Comparison of ENCODE assay signal across 28 cellular contexts in the genomic region with DNA sequence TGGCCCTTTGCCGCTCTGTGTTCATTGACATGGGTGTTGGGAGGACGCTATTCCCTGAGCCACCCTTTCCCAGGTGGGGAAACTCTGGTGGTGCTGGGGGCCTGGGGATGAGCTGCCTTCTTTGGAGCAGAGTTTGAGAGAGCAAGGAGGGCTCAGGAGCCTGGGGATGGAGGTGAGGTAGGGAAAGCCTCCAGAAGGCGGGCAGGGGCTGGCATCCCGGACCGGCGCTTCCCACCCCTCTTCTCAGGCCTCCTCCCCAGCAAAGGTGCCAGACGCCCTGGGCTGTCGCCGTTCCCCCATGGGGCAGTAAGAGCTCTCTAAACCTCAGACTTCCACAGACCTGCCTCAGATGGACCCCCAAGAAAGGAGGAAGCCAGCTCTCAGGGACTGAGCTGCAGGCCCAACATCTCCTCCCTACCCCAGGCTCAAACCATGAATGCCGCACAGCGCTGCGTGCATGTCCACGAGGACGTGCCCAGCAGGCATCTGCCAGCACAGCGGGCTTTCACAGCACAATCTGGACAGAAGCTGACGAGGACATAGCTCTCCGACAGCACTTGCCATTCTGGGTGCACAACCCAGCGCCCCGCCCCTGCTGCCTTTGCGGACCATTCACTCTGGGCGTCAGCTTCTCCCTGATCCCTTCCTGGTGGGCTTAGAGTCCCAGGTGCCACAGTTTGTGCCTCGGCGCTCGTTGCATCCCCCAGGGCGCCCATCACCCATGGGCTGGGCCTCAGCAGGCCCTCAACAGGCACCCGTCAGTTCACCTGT.
"Had no signal": no experiment of that assay in that cellular context is flagged by ENCODE, and none has a peak within 500 bp of the region (broad histone marks: within the 10 kb centered on the region; RNA-seq: fewer than 3 reads in every experiment).

No MANE protein-coding gene starts in this region.

- H3K9me3 Mint-ChIP-seq: activated CD4-positive, alpha-beta memory T cell treated with anti-CD3 and anti-CD28 coated beads for 36 hours; activated T-helper 2 cell treated with anti-CD3 and anti-CD28 coated beads, Interferon-gamma antibody, Interleukin-2, Interleukin-4, amounts not matched to agents 10 μg/mL and 5 μg/mL and 100 μg/mL, durations not matched to agents 14 hours and 24 hours and 36 hours had no signal

- H3K27ac Mint-ChIP-seq: activated CD4-positive, alpha-beta memory T cell treated with anti-CD3 and anti-CD28 coated beads for 36 hours; activated naive CD8-positive, alpha-beta T cell; activated T-helper 2 cell treated with anti-CD3 and anti-CD28 coated beads, Interferon-gamma antibody, Interleukin-2, Interleukin-4, amounts not matched to agents 10 μg/mL and 5 μg/mL and 100 μg/mL, durations not matched to agents 14 hours and 24 hours and 36 hours had no signal

- DNase-seq: activated CD4-positive, alpha-beta memory T cell treated with anti-CD3 and anti-CD28 coated beads for 36 hours; activated CD4-positive, alpha-beta T cell treated with anti-CD3 and anti-CD28 coated beads, Interleukin-2, amount 10 ng/mL, durations not matched to agents 7 days and 5 days; activated CD4-positive, CD25-positive, alpha-beta regulatory T cell; activated naive CD4-positive, alpha-beta T cell; activated T-cell treated with anti-CD3 and anti-CD28 coated beads for 4 hours; activated T-cell treated with anti-CD3 and anti-CD28 coated beads, Interleukin-2, amount 50 U/mL, for 48 hours; brain microvascular endothelial cell; IMR-90; KG1; NCI-H1092 treated with DMSO at 0.1 percent for 48 hours; NCI-H1417 treated with DMSO at 0.1 percent for 48 hours; NCI-H1694; NCI-H2029; NCI-H2107; NCI-H510A treated with DMSO at 0.1 percent for 48 hours; NCI-H69; NK-92 treated with Interleukin-12 subunit alpha and Interleukin-12 subunit beta, amount 100 ng/mL, for 24 hours; OCI-M1; Right ventricle myocardium superior; RPMI8226; SJCRH30; SK-N-SH; T-helper 1 cell had no signal

- H3K27me3 ChIP-seq: brain microvascular endothelial cell, SJCRH30 had no signal

- H3K4me2 ChIP-seq: SK-N-SH had no signal

- H3K4me3 ChIP-seq: cardiac muscle cell, SJCRH30 had no signal

- H3K36me3 Mint-ChIP-seq: activated CD4-positive, alpha-beta memory T cell treated with anti-CD3 and anti-CD28 coated beads for 36 hours; activated naive CD8-positive, alpha-beta T cell had no signal

- ATAC-seq: Panc1 had no signal

- H3K9me3 ChIP-seq: SJCRH30, SK-N-SH had no signal

- H3K4me3 Mint-ChIP-seq: activated CD4-positive, alpha-beta memory T cell treated with anti-CD3 and anti-CD28 coated beads for 36 hours; activated CD4-positive, alpha-beta T cell treated with anti-CD3 and anti-CD28 coated beads, Interleukin-2, amount 10 ng/mL, durations not matched to agents 7 days and 5 days; activated naive CD8-positive, alpha-beta T cell had no signal

- H3K36me3 ChIP-seq: brain microvascular endothelial cell, cardiac muscle cell, SJCRH30 had no signal

- H3K27ac ChIP-seq: brain microvascular endothelial cell, cardiac muscle cell, SJCRH30, VCaP had no signal
